Comparison of ENCODE assay signal across 8 cellular contexts in genomic region chr15:60478633-60479360, GRCh38. TPM values are rescaled to one million over a fixed set of nuclear protein-coding genes. Genes with fewer than 3 reads are reported as not detected.
DNase-seq lines count a peak whose midpoint lies in the region; ATAC-seq and TF ChIP-seq lines count a peak whose summit lies in the region.

Gene ICE2 (minus strand): TSS chr15:60479142. CDS start chr15:60477977, 1,165 bp downstream.

- in situ Hi-C loops in KBM-7 (cut with MboI; ENCODE audit: low pct_unique_long_range_greater_than_20kb, low sequenced_read_pairs): no loop called here

- H3K27me3 ChIP-seq in esophagus (ENCODE audit: control insufficient read depth in 1 of 2, insufficient read depth in 2 of 2, low read length in 2 of 2) (no peaks in the 10 kb centered on the region), mucosa of stomach (ENCODE audit: control insufficient read depth, insufficient read depth, low read length) (no peaks in the 10 kb centered on the region)

- H3K36me3 ChIP-seq in esophagus (ENCODE audit: control insufficient read depth in 2 of 2, insufficient read depth in 2 of 2, low read length in 1 of 2) (no peaks in the 10 kb centered on the region), mucosa of stomach (ENCODE audit: control insufficient read depth, insufficient read depth, low read length) (no peaks in the 10 kb centered on the region)

- H3K27ac ChIP-seq in esophagus (ENCODE audit: low read depth in 2 of 2, low read length in 1 of 2): peak within 1 kb of the TSS; percentile 86 to 100

- H3K9me3 Mint-ChIP-seq in activated T-cell treated with anti-CD3 and anti-CD28 coated beads, Interleukin-2, amount 50 U/mL, for 4 hours: no peaks in the 10 kb centered on the region

- WGBS in esophagus, 2 donors: 0% methylated on average over 54 to 57 of the region's 57 CpGs

- DNase-seq in DMS53 (lab: John Stamatoyannopoulos, UW) (peak; percentile 96), KBM-7 (peak; percentile 97)
- DNase-seq in activated T-cell treated with anti-CD3 and anti-CD28 coated beads, Interleukin-2, amount 50 U/mL, for 4 hours: peak; percentile 95
- DNase-seq in stimulated activated CD8-positive, alpha-beta memory T cell treated with anti-CD3 and anti-CD28 coated beads, Interleukin-7, amount 100 ng/mL, for 1 hour (ENCODE audit: low read depth in 2 of 2): peak; percentile 93 to 94

- peak; percentile 80 for ATAC-seq in GM21717 (IDR thresholded peaks at IDR 0.05; ENCODE audit: unreplicated experiment)
- ATAC-seq in activated T-cell treated with anti-CD3 and anti-CD28 coated beads, Interleukin-2, amount 50 U/mL, for 4 hours: peak; percentile 92 to 96

- no peaks in the 10 kb centered on the region for H3K9me3 ChIP-seq in esophagus (ENCODE audit: control insufficient read depth in 2 of 2, insufficient read depth in 1 of 2, low read depth in 1 of 2, low read length in 1 of 2)
- no peaks in the 10 kb centered on the region for H3K9me3 ChIP-seq in mucosa of stomach (ENCODE audit: control insufficient read depth, low read length)

- H3K4me1 ChIP-seq in esophagus (ENCODE audit: control insufficient read depth in 2 of 2, insufficient read depth in 2 of 2, low read length in 1 of 2) (no peaks in the 10 kb centered on the region), mucosa of stomach (ENCODE audit: control insufficient read depth, insufficient read depth, low read length) (peaks cover 12% of the 10 kb centered on the region)

- H3K4me3 Mint-ChIP-seq in activated T-cell treated with anti-CD3 and anti-CD28 coated beads, Interleukin-2, amount 50 U/mL, for 4 hours: peak within 1 kb of the TSS; percentile 99

- H3K4me3 ChIP-seq in esophagus (ENCODE audit: low read depth in 1 of 2, low read length in 2 of 2) (peak within 1 kb of the TSS; percentile 90 to 93), mucosa of stomach (ENCODE audit: low read length) (peak within 1 kb of the TSS; percentile 86)

- H3K36me3 Mint-ChIP-seq in activated T-cell treated with anti-CD3 and anti-CD28 coated beads, Interleukin-2, amount 50 U/mL, for 4 hours (ENCODE audit: insufficient read depth): peaks cover 16% of the 10 kb centered on the region

- peak within 1 kb of the TSS; percentile 92 for H3K9ac ChIP-seq in mucosa of stomach (ENCODE audit: low read length)

- peaks cover 56% of the 10 kb centered on the region for H3K4me1 Mint-ChIP-seq in activated T-cell treated with anti-CD3 and anti-CD28 coated beads, Interleukin-2, amount 50 U/mL, for 4 hours (ENCODE audit: low read depth)

- no peaks in the 10 kb centered on the region for H3K27me3 Mint-ChIP-seq in activated T-cell treated with anti-CD3 and anti-CD28 coated beads, Interleukin-2, amount 50 U/mL, for 4 hours (ENCODE audit: low read depth)

TF ChIP-seq in PFSK-1, 5 proteins besides CTCF, POLR2A, EP300 and RAD21:
- peak; percentile 67 for TF ChIP-seq FOXP2 (optimal IDR thresholded peaks at IDR 0.05; ENCODE audit: borderline replicate concordance, extremely low read depth, extremely low read length, insufficient read depth)
- TF ChIP-seq REST (IDR thresholded peaks at IDR 0.05; ENCODE audit: insufficient read depth in 1 of 2, low read depth in 2 of 2, low read length in 2 of 2): 0 out of 4 replicates have a peak, but pooled peaks have one; percentile 30 to 40
- peak; percentile 99 for TF ChIP-seq POLR2AphosphoS5 (IDR thresholded peaks at IDR 0.05; ENCODE audit: low read depth, low read length)
- TF ChIP-seq TAF1 (IDR thresholded peaks at IDR 0.05; ENCODE audit: borderline replicate concordance, insufficient read depth, low read length): peak; percentile 90
- peak; percentile 45 for TF ChIP-seq SIN3A (IDR thresholded peaks at IDR 0.05; ENCODE audit: borderline replicate concordance, insufficient read depth, low read length)
TF ChIP-seq in PFSK-1: peak in this region for 5.

RNA-seq across cellular contexts. Expression of gene ICE2, which starts in this region (rescaled TPM):
- polyA plus RNA-seq in PFSK-1 (2012; ENCODE audit: insufficient read length, low read depth): 21.9 TPM
- total RNA-seq in activated T-cell treated with anti-CD3 and anti-CD28 coated beads, Interleukin-2, amount 50 U/mL, for 4 hours: 10 to 100 TPM; 51.9 to 66.3 (median 61.4) TPM
- 1 to 10 TPM; 8.9 to 9.0 TPM for polyA plus RNA-seq in esophagus

Comparison
In these comparisons a context has a peak if more than half of its experiments do, and no peak if none do; other contexts are left out.
1. Peak in every context shown above with its lines: DNase-seq, ATAC-seq, H3K4me3 ChIP-seq and H3K27ac ChIP-seq.